Comparison of ENCODE assay signal across 31 cellular contexts in genomic region chr11:37642321-37642720, GRCh38.
"Had no signal": no experiment of that assay in that cellular context is flagged by ENCODE, and none has a peak within 500 bp of the region (broad histone marks: within the 10 kb centered on the region; RNA-seq: fewer than 3 reads in every experiment).

No MANE protein-coding gene starts in this region.

- H3K4me3 ChIP-seq: ascending aorta, cardiac muscle cell had no signal

- H3K4me1 ChIP-seq: ascending aorta had no signal

- H3K27me3 ChIP-seq: ascending aorta, cardiac muscle cell had no signal

- FAIRE-seq: bronchial epithelial cell, TTC549 had no signal

- H3K27ac ChIP-seq: ascending aorta, cardiac muscle cell, VCaP had no signal

- DNase-seq: activated B cell treated with CpG ODN at 0.5 μM for 24 hours; activated CD4-positive, alpha-beta memory T cell treated with anti-CD3 and anti-CD28 coated beads, Interleukin-2, amount 10 ng/mL, durations not matched to agents 7 days and 5 days; activated CD4-positive, alpha-beta T cell treated with anti-CD3 and anti-CD28 coated beads for 4 hours; activated CD4-positive, alpha-beta T cell treated with anti-CD3 and anti-CD28 coated beads, Interleukin-2, amount 10 ng/mL, durations not matched to agents 24 days and 14 days; activated CD4-positive, alpha-beta T cell treated with anti-CD3 and anti-CD28 coated beads, Interleukin-2, amount 50 U/mL, for 1 hour; activated CD4-positive, alpha-beta T cell treated with anti-CD3 and anti-CD28 coated beads, Interleukin-2, amount 50 U/mL, for 4 hours; activated CD4-positive, CD25-positive, alpha-beta regulatory T cell treated with anti-CD3 and anti-CD28 coated beads, Interleukin-2, amount 50 U/mL, for 72 hours; activated CD8-positive, alpha-beta memory T cell treated with anti-CD3 and anti-CD28 coated beads for 24 hours; activated CD8-positive, alpha-beta memory T cell treated with anti-CD3 and anti-CD28 coated beads, Interleukin-2, amount 10 ng/mL, durations not matched to agents 7 days and 5 days; activated CD8-positive, alpha-beta memory T cell treated with anti-CD3 and anti-CD28 coated beads, Interleukin-2, amount 50 U/mL, for 48 hours; activated CD8-positive, alpha-beta T cell treated with anti-CD3 and anti-CD28 coated beads, Interleukin-2, amount 10 ng/mL, durations not matched to agents 7 days and 5 days; activated effector memory CD4-positive, alpha-beta T cell treated with Interleukin-2 at 50 U/mL for 16 hours; activated gamma-delta T cell; activated naive CD4-positive, alpha-beta T cell treated with anti-CD3 and anti-CD28 coated beads, Interleukin-2, amount 10 ng/mL, durations not matched to agents 7 days and 5 days; activated naive CD4-positive, alpha-beta T cell treated with Interleukin-2 at 50 U/mL for 16 hours; activated naive CD8-positive, alpha-beta T cell treated with anti-CD3 and anti-CD28 coated beads, Interleukin-2, amount 10 ng/mL, durations not matched to agents 7 days and 5 days; activated naive CD8-positive, alpha-beta T cell treated with anti-CD3 and anti-CD28 coated beads, Interleukin-2, amount 50 U/mL, for 24 hours; activated T-cell treated with anti-CD3 and anti-CD28 coated beads, Interleukin-2, amount 50 U/mL, for 24 hours; activated T-cell treated with anti-CD3 and anti-CD28 coated beads, Interleukin-2, amount 50 U/mL, for 48 hours; amygdala; anterior cingulate cortex; caudate nucleus; cerebellar nuclear complex; T-helper 1 cell; T-helper 2 cell; T-helper 9 cell had no signal

- H3K36me3 ChIP-seq: ascending aorta, cardiac muscle cell had no signal
